8 cellular contexts compared by ENCODE assay signal in genomic region chr12:124917135-124917840, GRCh38. TPM values are rescaled to one million over a fixed set of nuclear protein-coding genes. Genes with fewer than 3 reads are reported as not detected.
DNase-seq lines count a peak whose midpoint lies in the region; ATAC-seq and TF ChIP-seq lines count a peak whose summit lies in the region.

No MANE protein-coding gene starts in this region.

- H3K27ac ChIP-seq in muscle layer of duodenum (ENCODE audit: low read length), result peak overlapping the region; percentile 99

- peak; percentile 45 for ATAC-seq in GM19455 (IDR thresholded peaks at IDR 0.05; ENCODE audit: unreplicated experiment)
- ATAC-seq in stimulated activated effector memory CD8-positive, alpha-beta T cell treated with anti-CD3 and anti-CD28 coated beads, Interleukin-12 subunit alpha, Interleukin-12 subunit beta, amount 100 ng/mL, for 72 hours, result peak; percentile 77

- peak overlapping the region; percentile 100 for H3K27ac Mint-ChIP-seq in stimulated activated effector memory CD8-positive, alpha-beta T cell treated with anti-CD3 and anti-CD28 coated beads, Interleukin-12 subunit alpha, Interleukin-12 subunit beta, amount 100 ng/mL, for 72 hours

- H3K4me3 ChIP-seq in epithelial cell of proximal tubule (ENCODE audit: low read depth, low read length) (peak overlapping the region; percentile 40), muscle layer of duodenum (ENCODE audit: low read depth in 1 of 2, low read length in 2 of 2) (peak overlapping the region; percentile 98)

- H3K36me3 ChIP-seq in muscle layer of duodenum (ENCODE audit: control insufficient read depth in 1 of 2, insufficient read depth in 2 of 2, low read length in 2 of 2), result peaks cover 3 to 37% of the 10 kb centered on the region in 2 donors

- peak overlapping the region; percentile 100 for H3K4me3 Mint-ChIP-seq in stimulated activated effector memory CD8-positive, alpha-beta T cell treated with anti-CD3 and anti-CD28 coated beads, Interleukin-12 subunit alpha, Interleukin-12 subunit beta, amount 100 ng/mL, for 72 hours

- H3K36me3 Mint-ChIP-seq in stimulated activated effector memory CD8-positive, alpha-beta T cell treated with anti-CD3 and anti-CD28 coated beads, Interleukin-12 subunit alpha, Interleukin-12 subunit beta, amount 100 ng/mL, for 72 hours, result peaks cover 77% of the 10 kb centered on the region

- peaks cover 87% of the 10 kb centered on the region for H3K4me1 Mint-ChIP-seq in stimulated activated effector memory CD8-positive, alpha-beta T cell treated with anti-CD3 and anti-CD28 coated beads, Interleukin-12 subunit alpha, Interleukin-12 subunit beta, amount 100 ng/mL, for 72 hours

- TF ChIP-seq CTCF in epithelial cell of proximal tubule (conservative IDR thresholded peaks at IDR 0.05; ENCODE audit: low read depth, low read length), result no peak

- peaks cover 21 to 29% of the 10 kb centered on the region in 2 donors for H3K4me1 ChIP-seq in muscle layer of duodenum (ENCODE audit: control insufficient read depth in 1 of 2, insufficient read depth in 2 of 2, low read length in 2 of 2)

- H3K9me3 Mint-ChIP-seq in stimulated activated effector memory CD8-positive, alpha-beta T cell treated with anti-CD3 and anti-CD28 coated beads, Interleukin-12 subunit alpha, Interleukin-12 subunit beta, amount 100 ng/mL, for 72 hours, result no peaks in the 10 kb centered on the region

- DNase-seq in Ammon's horn (ENCODE audit: low spot score), result peak; percentile 99
- peak; percentile 96 for DNase-seq in HS-27A (ENCODE audit: low read depth)
- peak; percentile 91 for DNase-seq in activated CD8-positive, alpha-beta memory T cell treated with anti-CD3 and anti-CD28 coated beads for 24 hours
- peak; percentile 99 for DNase-seq in epithelial cell of proximal tubule (ENCODE audit: low read depth)
- DNase-seq in stimulated activated effector memory CD8-positive, alpha-beta T cell treated with anti-CD3 and anti-CD28 coated beads, Interleukin-12 subunit alpha, Interleukin-12 subunit beta, amount 100 ng/mL, for 72 hours (ENCODE audit: low spot score in 2 of 2), result peak; percentile 68 to 92
- DNase-seq in SIG-M5 treated with dmso at 0.1 percent for 504 hours (lab: John Stamatoyannopoulos, UW; ENCODE audit: unreplicated experiment), result no peak

- H3K9me3 ChIP-seq in muscle layer of duodenum (ENCODE audit: control insufficient read depth in 1 of 2, low read length in 2 of 2), result no peaks in the 10 kb centered on the region

- no peaks in the 10 kb centered on the region for H3K27me3 ChIP-seq in muscle layer of duodenum (ENCODE audit: low read depth, low read length)

RNA-seq across cellular contexts. Expression of gene UBC, which starts 2.8 kb away (rescaled TPM):
- 679 and 827 TPM in 2 replicates for total RNA-seq in epithelial cell of proximal tubule

RNA-seq across cellular contexts. Expression of gene SCARB1, which starts 53.6 kb away (rescaled TPM):
- total RNA-seq in epithelial cell of proximal tubule, result 21.9 and 72.8 TPM in 2 replicates
